Comparison of ENCODE assay signal across 8 cellular contexts in genomic region chr3:53170325-53171108, GRCh38. TPM values are rescaled to one million over a fixed set of nuclear protein-coding genes. Genes with fewer than 3 reads are reported as not detected.
A peak's percentile ranks its signal among the peaks of the same experiment; 100 is the strongest.
DNase-seq lines count a peak whose midpoint lies in the region; ATAC-seq and TF ChIP-seq lines count a peak whose summit lies in the region.

No MANE protein-coding gene starts in this region.

- no peak for DNase-seq in occipital lobe (lab: John Stamatoyannopoulos, UW)
- no peak for DNase-seq in globus pallidus (ENCODE audit: low spot score)
- DNase-seq in glomerular visceral epithelial cell (ENCODE audit: extremely low spot score) = no peak

- H3K27ac ChIP-seq in SU-DHL-6 (ENCODE audit: low read depth, low read length) = peak overlapping the region; percentile 94

- H3K9me2 ChIP-seq in SU-DHL-6 (replicated peaks; ENCODE audit: insufficient read depth, low read length) = no peaks in the 10 kb centered on the region

- peak overlapping the region; percentile 56 for H3K9ac ChIP-seq in SU-DHL-6 (ENCODE audit: low read length)

- H3K4me3 ChIP-seq in GM08714 (ENCODE audit: low read length) (peak overlapping the region; percentile 10; the same call in 1 of the 2 replicates), SU-DHL-6 (ENCODE audit: insufficient read depth, low read length, poor library complexity, severe bottlenecking) (peak overlapping the region; percentile 6), mononuclear cell (ENCODE audit: low read length) (peak overlapping the region; percentile 28)

- peaks cover 88% of the 10 kb centered on the region for H3K79me2 ChIP-seq in SU-DHL-6 (ENCODE audit: insufficient read depth, low read length)

- peak overlapping the region; percentile 47 for H3K4me2 ChIP-seq in SU-DHL-6 (ENCODE audit: low read depth, low read length, poor library complexity, severe bottlenecking)

- H4K20me1 ChIP-seq in SU-DHL-6 (ENCODE audit: low read depth, low read length) = no peaks in the 10 kb centered on the region

- ATAC-seq in GM21723 (IDR thresholded peaks at IDR 0.05; ENCODE audit: unreplicated experiment) (peak; percentile 42), GM18870 (IDR thresholded peaks at IDR 0.05; ENCODE audit: unreplicated experiment) (no peak)

- peaks cover 100% of the 10 kb centered on the region for H3K4me1 ChIP-seq in mononuclear cell (ENCODE audit: insufficient read depth, low read length)

- no peaks in the 10 kb centered on the region for H3K9me3 ChIP-seq in SU-DHL-6 (ENCODE audit: insufficient read depth, low read length)
- H3K9me3 ChIP-seq in mononuclear cell (ENCODE audit: low read depth, low read length) = no peaks in the 10 kb centered on the region

- peaks cover 59% of the 10 kb centered on the region for H3F3A ChIP-seq in SU-DHL-6 (ENCODE audit: insufficient read depth)

- H3K36me3 ChIP-seq in SU-DHL-6 (ENCODE audit: low read length) = no peaks in the 10 kb centered on the region

- H3K27me3 ChIP-seq in SU-DHL-6 (ENCODE audit: low read length) = no peaks in the 10 kb centered on the region
- no peaks in the 10 kb centered on the region for H3K27me3 ChIP-seq in mononuclear cell (ENCODE audit: insufficient read depth, low read length)

- no peak for TF ChIP-seq CTCF in SU-DHL-6 (IDR thresholded peaks at IDR 0.05; ENCODE audit: insufficient read depth, low read length, poor library complexity, severe bottlenecking)

- no peak overlapping the region for H2AFZ ChIP-seq in SU-DHL-6 (ENCODE audit: low read depth, low read length, severe bottlenecking)

RNA-seq across cellular contexts. Expression of gene PRKCD, which starts 9.5 kb away (rescaled TPM):
- total RNA-seq in mononuclear cell (10.2 TPM), occipital lobe (0.94 TPM)

RNA-seq across cellular contexts. Expression of gene RFT1, which starts 40.3 kb away (rescaled TPM):
- total RNA-seq in mononuclear cell (8.7 TPM), occipital lobe (8.6 TPM)
